In the genomic region with DNA sequence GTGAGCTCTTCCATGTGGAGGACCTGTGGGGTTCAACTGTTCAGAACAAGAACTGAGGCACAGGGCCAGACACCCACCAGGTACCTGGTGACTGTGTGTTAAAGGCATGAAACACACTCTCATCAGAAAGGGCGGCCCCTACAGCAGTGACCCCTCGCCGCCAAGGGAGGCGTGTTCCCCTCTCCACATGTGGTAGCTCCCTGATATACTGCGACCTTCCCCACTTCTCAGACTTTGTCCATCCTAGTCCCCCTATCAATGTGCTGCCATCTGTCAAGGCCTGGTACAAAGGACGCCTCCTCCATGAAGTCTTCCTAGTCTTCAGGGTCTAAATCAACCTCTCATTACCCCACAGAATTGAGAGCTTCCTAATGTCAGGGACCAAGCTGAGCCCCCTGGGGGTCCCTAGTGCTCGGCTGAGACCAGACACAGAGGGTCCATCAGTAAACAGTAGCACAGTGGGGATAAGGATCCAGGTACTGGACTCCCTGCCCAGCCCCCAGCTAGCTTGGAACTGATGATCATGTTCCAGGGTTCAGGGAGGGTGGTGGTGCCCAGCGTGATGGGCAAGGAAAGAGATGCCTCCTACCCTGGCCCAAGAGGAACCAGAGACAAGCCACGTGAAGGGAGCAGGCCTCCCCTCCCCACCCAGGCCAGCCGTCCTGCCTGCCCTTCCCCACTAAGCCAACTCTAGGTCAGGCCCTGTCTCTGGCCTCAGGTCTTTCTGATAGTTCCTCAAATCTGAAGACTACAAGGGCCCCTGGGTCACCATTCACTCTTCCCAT, we compare ENCODE assay signal across 1 cellular context.
TF ChIP-seq lines count a peak whose summit lies in the region.

No MANE protein-coding gene starts in this region.

TF ChIP-seq in K562, 482 proteins besides CTCF, POLR2A, EP300 and RAD21 (continued from another document):
- TF ChIP-seq PHF20 (IDR thresholded peaks at IDR 0.05; ENCODE audit: partially characterized antibody): no peak
- no peak for TF ChIP-seq SIRT6 (IDR thresholded peaks at IDR 0.05; ENCODE audit: low read depth, low read length)
- no peak for TF ChIP-seq NCOA4 (IDR thresholded peaks at IDR 0.05; ENCODE audit: partially characterized antibody)
- TF ChIP-seq RBM25 (IDR thresholded peaks at IDR 0.05; ENCODE audit: low read depth, low read length, severe bottlenecking): peak; percentile 28
- TF ChIP-seq CBFA2T3 (IDR thresholded peaks at IDR 0.05): peak; percentile 13; the same call in 1 of the 2 replicates
- no peak for TF ChIP-seq KDM5B (IDR thresholded peaks at IDR 0.05; ENCODE audit: insufficient replicate concordance, low read depth, low read length)
- TF ChIP-seq HLTF (IDR thresholded peaks at IDR 0.05): no peak
- TF ChIP-seq ZFP36 (IDR thresholded peaks at IDR 0.05; ENCODE audit: low read depth, low read length, partially characterized antibody): peak; percentile 95
- no peak for TF ChIP-seq GABPB2 (CRISPR knock-in tag; conservative IDR thresholded peaks at IDR 0.05)
- no peak for TF ChIP-seq MAFG (tag; conservative IDR thresholded peaks at IDR 0.05)
- no peak for TF ChIP-seq THRAP3 (IDR thresholded peaks at IDR 0.05; ENCODE audit: borderline replicate concordance)
- 0 out of 2 replicates have a peak, but pooled peaks have one; percentile 5 for TF ChIP-seq BCOR (IDR thresholded peaks at IDR 0.05)
- TF ChIP-seq, protein P1, sequence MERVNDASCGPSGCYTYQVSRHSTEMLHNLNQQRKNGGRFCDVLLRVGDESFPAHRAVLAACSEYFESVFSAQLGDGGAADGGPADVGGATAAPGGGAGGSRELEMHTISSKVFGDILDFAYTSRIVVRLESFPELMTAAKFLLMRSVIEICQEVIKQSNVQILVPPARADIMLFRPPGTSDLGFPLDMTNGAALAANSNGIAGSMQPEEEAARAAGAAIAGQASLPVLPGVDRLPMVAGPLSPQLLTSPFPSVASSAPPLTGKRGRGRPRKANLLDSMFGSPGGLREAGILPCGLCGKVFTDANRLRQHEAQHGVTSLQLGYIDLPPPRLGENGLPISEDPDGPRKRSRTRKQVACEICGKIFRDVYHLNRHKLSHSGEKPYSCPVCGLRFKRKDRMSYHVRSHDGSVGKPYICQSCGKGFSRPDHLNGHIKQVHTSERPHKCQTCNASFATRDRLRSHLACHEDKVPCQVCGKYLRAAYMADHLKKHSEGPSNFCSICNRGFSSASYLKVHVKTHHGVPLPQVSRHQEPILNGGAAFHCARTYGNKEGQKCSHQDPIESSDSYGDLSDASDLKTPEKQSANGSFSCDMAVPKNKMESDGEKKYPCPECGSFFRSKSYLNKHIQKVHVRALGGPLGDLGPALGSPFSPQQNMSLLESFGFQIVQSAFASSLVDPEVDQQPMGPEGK (CRISPR knock-in tag; IDR thresholded peaks at IDR 0.05; ENCODE audit: borderline replicate concordance): no peak
- TF ChIP-seq NCOA2 (IDR thresholded peaks at IDR 0.05; ENCODE audit: partially characterized antibody in 2 of 2): no peak
- TF ChIP-seq KLF6 (CRISPR knock-in tag; IDR thresholded peaks at IDR 0.05; ENCODE audit: borderline replicate concordance): no peak
- TF ChIP-seq HNRNPUL1 (IDR thresholded peaks at IDR 0.05; ENCODE audit: low read length): no peak
